ENCODE assay signal across 8 cellular contexts in genomic region chr15:55289011-55289572, GRCh38. TPM values are rescaled to one million over a fixed set of nuclear protein-coding genes. Genes with fewer than 3 reads are reported as not detected.
DNase-seq lines count a peak whose midpoint lies in the region; ATAC-seq and TF ChIP-seq lines count a peak whose summit lies in the region.

No MANE protein-coding gene starts in this region.

- no peaks in the 10 kb centered on the region for H3K9me3 Mint-ChIP-seq in activated T-helper 17 cell treated with anti-CD3 and anti-CD28 coated beads, Interleukin-2, amount 50 U/mL, for 72 hours
- peaks cover 6% of the 10 kb centered on the region for H3K9me3 Mint-ChIP-seq in glutamatergic neuron (ENCODE audit: unreplicated experiment)
- H3K9me3 Mint-ChIP-seq in progenitor cell of endocrine pancreas (ENCODE audit: low read depth): no peaks in the 10 kb centered on the region

- H3K79me2 ChIP-seq in GM23248 (ENCODE audit: insufficient read depth): peaks cover 31% of the 10 kb centered on the region

- in situ Hi-C loops in GM23248 (cut with MboI): no loop called here

- H3K4me3 ChIP-seq in GM23248: peak overlapping the region; percentile 86

- no peaks in the 10 kb centered on the region for H3K9me2 ChIP-seq in GM23248 (ENCODE audit: insufficient read depth)

- no peaks in the 10 kb centered on the region for H3K36me3 ChIP-seq in GM23248 (ENCODE audit: low read depth)

- peak; percentile 37 for ATAC-seq in activated T-helper 17 cell treated with anti-CD3 and anti-CD28 coated beads, Interleukin-2, amount 50 U/mL, for 72 hours (replicated peaks)
- no peak for ATAC-seq in GM18873 (IDR thresholded peaks at IDR 0.05; ENCODE audit: low FRiP score, unreplicated experiment)

- H3F3A ChIP-seq in GM23248 (ENCODE audit: insufficient read depth): no peaks in the 10 kb centered on the region

- TF ChIP-seq CTCF in glutamatergic neuron (IDR thresholded peaks at IDR 0.05; ENCODE audit: partially characterized antibody, unreplicated experiment): no peak
- TF ChIP-seq CTCF in progenitor cell of endocrine pancreas (IDR thresholded peaks at IDR 0.05; ENCODE audit: unreplicated experiment): no peak

- H3K27ac Mint-ChIP-seq in activated T-helper 17 cell treated with anti-CD3 and anti-CD28 coated beads, Interleukin-2, amount 50 U/mL, for 72 hours: peak overlapping the region; percentile 97
- peak overlapping the region; percentile 74 for H3K27ac Mint-ChIP-seq in glutamatergic neuron (ENCODE audit: unreplicated experiment)
- peak overlapping the region; percentile 88 for H3K27ac Mint-ChIP-seq in progenitor cell of endocrine pancreas

- H3K9me3 ChIP-seq in GM23248 (ENCODE audit: low read depth): no peaks in the 10 kb centered on the region

- H3K4me1 ChIP-seq in GM23248 (ENCODE audit: insufficient read depth): 0 out of 2 replicates have a peak, but pooled peaks cover 3% of the 10 kb centered on the region

- H3K4me2 ChIP-seq in GM23248 (ENCODE audit: unreplicated experiment): peak overlapping the region; percentile 78

- no peak overlapping the region for H3K27ac ChIP-seq in GM23248

- peak overlapping the region; percentile 98 for H3K4me3 Mint-ChIP-seq in activated T-helper 17 cell treated with anti-CD3 and anti-CD28 coated beads, Interleukin-2, amount 50 U/mL, for 72 hours
- H3K4me3 Mint-ChIP-seq in glutamatergic neuron (ENCODE audit: unreplicated experiment): peak overlapping the region; percentile 80
- peak overlapping the region; percentile 81 for H3K4me3 Mint-ChIP-seq in progenitor cell of endocrine pancreas (ENCODE audit: low read depth)

- peak overlapping the region; percentile 93 for H2AFZ ChIP-seq in GM23248

- peak; percentile 23 for DNase-seq in COLO668 (lab: John Stamatoyannopoulos, UW; ENCODE audit: unreplicated experiment)
- peak; percentile 60 for DNase-seq in GM23248
- peak; percentile 0 for DNase-seq in NCI-H748 treated with DMSO at 0.1 percent for 48 hours (lab: John Stamatoyannopoulos, UW)
- peak; percentile 51 for DNase-seq in glutamatergic neuron
- DNase-seq in progenitor cell of endocrine pancreas (ENCODE audit: low spot score, unreplicated experiment): peak; percentile 10
- no peak for DNase-seq in NCI-H1092 treated with DMSO at 0.1 percent for 48 hours (lab: John Stamatoyannopoulos, UW)

- H4K20me1 ChIP-seq in GM23248 (ENCODE audit: insufficient read depth): no peaks in the 10 kb centered on the region

- no peaks in the 10 kb centered on the region for H3K27me3 ChIP-seq in GM23248 (replicated peaks; ENCODE audit: insufficient read depth)

- peaks cover 52% of the 10 kb centered on the region for H3K36me3 Mint-ChIP-seq in activated T-helper 17 cell treated with anti-CD3 and anti-CD28 coated beads, Interleukin-2, amount 50 U/mL, for 72 hours (ENCODE audit: low read depth)
- H3K36me3 Mint-ChIP-seq in glutamatergic neuron (ENCODE audit: unreplicated experiment): no peaks in the 10 kb centered on the region
- no peaks in the 10 kb centered on the region for H3K36me3 Mint-ChIP-seq in progenitor cell of endocrine pancreas (ENCODE audit: insufficient read depth)

- peaks cover 24% of the 10 kb centered on the region for H3K4me1 Mint-ChIP-seq in activated T-helper 17 cell treated with anti-CD3 and anti-CD28 coated beads, Interleukin-2, amount 50 U/mL, for 72 hours
- H3K4me1 Mint-ChIP-seq in glutamatergic neuron (ENCODE audit: low read depth, unreplicated experiment): peaks cover 3% of the 10 kb centered on the region
- peaks cover 5% of the 10 kb centered on the region for H3K4me1 Mint-ChIP-seq in progenitor cell of endocrine pancreas (ENCODE audit: low read depth)

- H3K27me3 Mint-ChIP-seq in activated T-helper 17 cell treated with anti-CD3 and anti-CD28 coated beads, Interleukin-2, amount 50 U/mL, for 72 hours: no peaks in the 10 kb centered on the region
- peaks cover 7% of the 10 kb centered on the region for H3K27me3 Mint-ChIP-seq in glutamatergic neuron (ENCODE audit: unreplicated experiment)
- no peaks in the 10 kb centered on the region for H3K27me3 Mint-ChIP-seq in progenitor cell of endocrine pancreas

- H3K9ac ChIP-seq in GM23248: peak overlapping the region; percentile 90

- WGBS in GM23248 (ENCODE audit: low coverage in 1 of 2, low lambda C conversion rate in 2 of 2, missing lambda C conversion rate in 2 of 2), 2 experiments: 10 to 14% methylated on average over 14 to 15 of the region's 15 CpGs

RNA-seq across cellular contexts. Expression of gene RAB27A, which starts 0.5 kb away (rescaled TPM):
- total RNA-seq in GM23248 (2014; rRNA removed; shearing (Covaris generic)): 5.4 and 9.5 TPM in 2 replicates
- 9.0 and 9.1 TPM in 2 replicates for polyA plus RNA-seq in GM23248 (2016; fragmentation: Nextera tagmentation; extraction: Ambion mirVana)
- 100 to 1,000 TPM in 1 of 2 donors, 10 to 100 TPM in 1; 99.2 to 138 TPM for total RNA-seq in activated T-helper 17 cell treated with anti-CD3 and anti-CD28 coated beads, Interleukin-2, amount 50 U/mL, for 72 hours
- total RNA-seq in glutamatergic neuron (ENCODE audit: unreplicated experiment) (4.9 TPM), progenitor cell of endocrine pancreas (14.0 and 14.5 TPM in 2 replicates)

RNA-seq across cellular contexts. Expression of gene PIGBOS1, which starts 29.8 kb away (rescaled TPM):
- total RNA-seq in GM23248 (2014; rRNA removed; shearing (Covaris generic)): 13.4 and 30.2 TPM in 2 replicates
- 14.5 and 16.8 TPM in 2 replicates for polyA plus RNA-seq in GM23248 (2016; fragmentation: Nextera tagmentation; extraction: Ambion mirVana)
- 10 to 100 TPM in 1 of 2 donors, 1 to 10 TPM in 1; 7.8 to 10.9 TPM for total RNA-seq in activated T-helper 17 cell treated with anti-CD3 and anti-CD28 coated beads, Interleukin-2, amount 50 U/mL, for 72 hours
- total RNA-seq in glutamatergic neuron (ENCODE audit: unreplicated experiment) (14.4 TPM), progenitor cell of endocrine pancreas (13.5 and 13.6 TPM in 2 replicates)

RNA-seq across cellular contexts. Expression of gene PIGB, which starts 29.9 kb away (rescaled TPM):
- total RNA-seq in GM23248 (2014; rRNA removed; shearing (Covaris generic)): 10.4 and 10.6 TPM in 2 replicates
- 17.2 and 18.3 TPM in 2 replicates for polyA plus RNA-seq in GM23248 (2016; fragmentation: Nextera tagmentation; extraction: Ambion mirVana)
- total RNA-seq in activated T-helper 17 cell treated with anti-CD3 and anti-CD28 coated beads, Interleukin-2, amount 50 U/mL, for 72 hours: 10 to 100 TPM; 25.7 to 32.9 TPM
- 6.4 TPM for total RNA-seq in glutamatergic neuron (ENCODE audit: unreplicated experiment)
- 16.2 and 17.6 TPM in 2 replicates for total RNA-seq in progenitor cell of endocrine pancreas
